18 cellular contexts compared by ENCODE assay signal in genomic region chr9:128121924-128122808, GRCh38. TPM values are rescaled to one million over a fixed set of nuclear protein-coding genes. Genes with fewer than 3 reads are reported as not detected.
"Had no signal": no experiment of that assay in that cellular context is flagged by ENCODE, and none has a peak within 500 bp of the region (broad histone marks: within the 10 kb centered on the region; RNA-seq: fewer than 3 reads in every experiment).

No MANE protein-coding gene starts in this region.

- H3K9me3 Mint-ChIP-seq: activated B cell treated with CpG ODN at 0.5 μM for 24 hours; activated CD4-positive, alpha-beta T cell treated with anti-CD3 and anti-CD28 coated beads, Interleukin-2, amount 10 ng/mL, durations not matched to agents 7 days and 5 days; immature natural killer cell had no signal

- H3K27me3 Mint-ChIP-seq: activated B cell treated with CpG ODN at 0.5 μM for 24 hours; activated CD4-positive, alpha-beta T cell treated with anti-CD3 and anti-CD28 coated beads, Interleukin-2, amount 10 ng/mL, durations not matched to agents 7 days and 5 days; activated naive CD8-positive, alpha-beta T cell; naive thymus-derived CD4-positive, alpha-beta T cell; T-helper 17 cell had no signal

- H3K4me3 ChIP-seq: thyroid gland had no signal

- H3K36me3 Mint-ChIP-seq: activated naive CD8-positive, alpha-beta T cell had no signal

- H3K4me3 Mint-ChIP-seq: activated B cell treated with CpG ODN at 0.5 μM for 24 hours; activated CD4-positive, alpha-beta T cell treated with anti-CD3 and anti-CD28 coated beads, Interleukin-2, amount 10 ng/mL, durations not matched to agents 7 days and 5 days; activated naive CD8-positive, alpha-beta T cell; immature natural killer cell; T-helper 17 cell had no signal

- ATAC-seq: esophagus mucosa; naive thymus-derived CD4-positive, alpha-beta T cell; T-helper 17 cell had no signal

- H3K27me3 ChIP-seq: brain microvascular endothelial cell, thyroid gland had no signal

- H3K27ac ChIP-seq: brain microvascular endothelial cell, thyroid gland had no signal

- H3K9me3 ChIP-seq: thyroid gland had no signal

- DNase-seq: activated B cell treated with CpG ODN at 0.5 μM for 24 hours; activated CD4-positive, alpha-beta T cell treated with anti-CD3 and anti-CD28 coated beads, Interleukin-2, amount 10 ng/mL, durations not matched to agents 7 days and 5 days; activated gamma-delta T cell; activated T-cell treated with anti-CD3 and anti-CD28 coated beads for 4 hours; amygdala; brain microvascular endothelial cell; immature natural killer cell; naive thymus-derived CD4-positive, alpha-beta T cell; occipital lobe; small intestine; T-helper 17 cell had no signal

- FAIRE-seq: small intestine had no signal

- H3K27ac Mint-ChIP-seq: activated B cell treated with CpG ODN at 0.5 μM for 24 hours; activated CD4-positive, alpha-beta T cell treated with anti-CD3 and anti-CD28 coated beads, Interleukin-2, amount 10 ng/mL, durations not matched to agents 7 days and 5 days; activated naive CD8-positive, alpha-beta T cell; naive thymus-derived CD4-positive, alpha-beta T cell; T-helper 17 cell had no signal

RNA-seq across cellular contexts. Expression of gene LCN2, which starts 27.1 kb away (rescaled TPM):
- total RNA-seq: activated B cell treated with CpG ODN at 0.5 μM for 24 hours; activated CD4-positive, alpha-beta T cell treated with anti-CD3 and anti-CD28 coated beads, Interleukin-2, amount 10 ng/mL, durations not matched to agents 7 days and 5 days; activated CD8-positive, alpha-beta memory T cell treated with anti-CD3 and anti-CD28 coated beads for 36 hours; cerebellum; dermis microvascular lymphatic vessel endothelial cell; glomerular endothelial cell; naive thymus-derived CD4-positive, alpha-beta T cell; occipital lobe had no signal
- polyA plus RNA-seq: naive thymus-derived CD4-positive, alpha-beta T cell had no signal
